In the genomic region with DNA sequence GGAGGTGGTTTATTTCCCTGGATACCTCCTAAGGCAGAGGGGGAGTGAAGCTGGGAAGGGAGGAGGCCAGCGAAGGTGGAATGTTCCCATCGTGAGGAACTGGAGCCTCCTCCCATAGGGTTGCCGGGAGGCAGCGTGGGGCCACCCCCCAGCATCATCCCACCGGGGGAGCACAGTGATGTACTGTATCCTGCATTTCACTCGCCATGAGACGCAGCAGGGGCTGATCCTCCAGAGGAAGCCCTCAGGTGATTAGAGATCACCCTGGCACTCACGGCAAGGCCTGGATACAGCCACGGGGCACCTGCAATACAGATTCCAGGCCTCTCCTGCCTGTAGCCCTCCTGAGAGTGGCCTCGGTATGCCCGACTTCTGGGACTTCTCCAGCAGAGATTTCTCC, we compare ENCODE assay signal across 25 cellular contexts. TPM values are rescaled to one million over a fixed set of nuclear protein-coding genes. Genes with fewer than 3 reads are reported as not detected.
DNase-seq lines count a peak whose midpoint lies in the region; ATAC-seq and TF ChIP-seq lines count a peak whose summit lies in the region.
"Had no signal": no experiment of that assay in that cellular context is flagged by ENCODE, and none has a peak within 500 bp of the region (broad histone marks: within the 10 kb centered on the region; RNA-seq: fewer than 3 reads in every experiment).

No MANE protein-coding gene starts in this region.

- H3K9me3 Mint-ChIP-seq in glutamatergic neuron (ENCODE audit: unreplicated experiment): peaks cover 6% of the 10 kb centered on the region
- H3K9me3 Mint-ChIP-seq: CD4-positive, CD25-positive, alpha-beta regulatory T cell had no signal

- DNase-seq in cardiac septum (ENCODE audit: low spot score): peak; percentile 46
- no peak for DNase-seq in left cardiac atrium
- DNase-seq in H7: peak; percentile 67
- no peak for DNase-seq in glutamatergic neuron
- peak; percentile 88 for DNase-seq in osteoblast (ENCODE audit: insufficient read length, low spot score, missing footprints)
- DNase-seq in posterior cingulate gyrus: no peak
- no peak for DNase-seq in MV-4-11 (lab: John Stamatoyannopoulos, UW)
- DNase-seq: GM23248, IMR-90, MM.1S, NCI-H1048, NCI-H1417 treated with DMSO at 0.1 percent for 48 hours, NCI-H1694 treated with DMSO at 0.1 percent for 48 hours, NCI-H2081, NCI-H2227 treated with DMSO at 0.1 percent for 48 hours, NCI-H526 treated with DMSO at 0.1 percent for 48 hours, RPMI8226, SHP77 treated with DMSO at 0.1 percent for 48 hours had no signal

- H3K4me1 Mint-ChIP-seq in glutamatergic neuron (ENCODE audit: low read depth, unreplicated experiment): peaks cover 29% of the 10 kb centered on the region

- H3K36me3 Mint-ChIP-seq in glutamatergic neuron (ENCODE audit: unreplicated experiment): peaks cover 4% of the 10 kb centered on the region
- H3K36me3 Mint-ChIP-seq: CD4-positive, CD25-positive, alpha-beta regulatory T cell had no signal

- H3K4me1 ChIP-seq in osteoblast (ENCODE audit: insufficient read depth, low read length): peaks cover 1% of the 10 kb centered on the region

- H2AFZ ChIP-seq in osteoblast (ENCODE audit: low read length): no peak overlapping the region
- H2AFZ ChIP-seq: GM23248 had no signal

- no peaks in the 10 kb centered on the region for H3K9me3 ChIP-seq in osteoblast (ENCODE audit: low read depth, low read length)
- H3K9me3 ChIP-seq: HAP-1 had no signal

- H3K4me3 ChIP-seq in H7 (ENCODE audit: insufficient read depth, low read depth, low read length) (no peak overlapping the region), osteoblast (ENCODE audit: insufficient read depth, low read length) (no peak overlapping the region)
- H3K4me3 ChIP-seq: GM23248, HAP-1, SK-N-MC had no signal

- H3K4me3 Mint-ChIP-seq in glutamatergic neuron (ENCODE audit: unreplicated experiment): peak overlapping the region; percentile 4

- peaks cover 1% of the 10 kb centered on the region; the same call in 1 of the 2 replicates for H3K27me3 ChIP-seq in H7 (ENCODE audit: control insufficient read depth, insufficient read depth, low read length)
- H3K27me3 ChIP-seq in osteoblast (ENCODE audit: insufficient read depth, low read length): peaks cover 19% of the 10 kb centered on the region

- no peak overlapping the region for H3K4me2 ChIP-seq in osteoblast (ENCODE audit: insufficient read depth, low read length)
- H3K4me2 ChIP-seq: KMS-11 had no signal

- H3K27me3 Mint-ChIP-seq in glutamatergic neuron (ENCODE audit: unreplicated experiment): peaks cover 1% of the 10 kb centered on the region

- no peak overlapping the region for H3K27ac ChIP-seq in osteoblast (ENCODE audit: low read depth, low read length)
- H3K27ac ChIP-seq: GM23248, KMS-11, SK-N-MC had no signal

- no peaks in the 10 kb centered on the region for H4K20me1 ChIP-seq in osteoblast (ENCODE audit: insufficient read depth, low read length)

- H3K36me3 ChIP-seq in H7 (replicated peaks; ENCODE audit: control insufficient read depth, insufficient read depth, low read length) (no peaks in the 10 kb centered on the region), osteoblast (ENCODE audit: insufficient read depth, low read length) (no peaks in the 10 kb centered on the region)
- H3K36me3 ChIP-seq: HAP-1 had no signal

- H3K27ac Mint-ChIP-seq in glutamatergic neuron (ENCODE audit: unreplicated experiment): no peak overlapping the region
- H3K27ac Mint-ChIP-seq: CD4-positive, CD25-positive, alpha-beta regulatory T cell had no signal

- no peaks in the 10 kb centered on the region for H3K79me2 ChIP-seq in osteoblast (ENCODE audit: insufficient read depth, low read length)

- intact Hi-C loops in cardiac septum (cut with DNase I): loop anchor here (5.0 kb wide), 1 partner anchor 39 kb away; no protein-coding TSS in a partner anchor
- intact Hi-C loops in left cardiac atrium (cut with DNase I): loop anchor here (10.0 kb wide), 1 partner anchor 203 kb away; a partner anchor contains a TSS
- intact Hi-C loops in posterior cingulate gyrus (cut with DNase I): no loop called here

- ATAC-seq in left cardiac atrium (no peak), HG03139 (IDR thresholded peaks at IDR 0.05; ENCODE audit: unreplicated experiment) (no peak)

- no peak for TF ChIP-seq CTCF in glutamatergic neuron (IDR thresholded peaks at IDR 0.05; ENCODE audit: partially characterized antibody, unreplicated experiment)
- TF ChIP-seq CTCF in osteoblast (IDR thresholded peaks at IDR 0.05; ENCODE audit: extremely low read depth, low read depth, low read length): no peak

RNA-seq across cellular contexts. Expression of a gene that starts 25.5 kb away (rescaled TPM):
- 2.8 TPM for total RNA-seq in cardiac septum
- total RNA-seq in left cardiac atrium: 1 to 10 TPM; 1.2 to 1.6 TPM
- 0.03 TPM in 1 of 2 replicates, not detected in the other for total RNA-seq in H7 (2014; rRNA removed; shearing (Covaris generic))
- 1.8 TPM for total RNA-seq in glutamatergic neuron (ENCODE audit: unreplicated experiment)
- total RNA-seq in osteoblast: 0.29 and 0.36 TPM in 2 replicates
- total RNA-seq: CD4-positive, CD25-positive, alpha-beta regulatory T cell; IMR-90 had no signal

RNA-seq across cellular contexts. Expression of a gene that starts 35.1 kb away (rescaled TPM):
- total RNA-seq in cardiac septum (51.9 TPM), left cardiac atrium (10 to 100 TPM; 40.3 to 80.0 TPM), glutamatergic neuron (ENCODE audit: unreplicated experiment) (9.6 TPM), osteoblast (0.72 and 1.8 TPM in 2 replicates)
- not detected in 2 replicates for total RNA-seq in H7 (2014; rRNA removed; shearing (Covaris generic))
- total RNA-seq: A172; CD4-positive, CD25-positive, alpha-beta regulatory T cell; GM23248; IMR-90; NCI-H460 had no signal

Comparison
In these comparisons a context has a peak if more than half of its experiments do, and no peak if none do; other contexts are left out.
1. DNase-seq: peak in cardiac septum (single experiment), H7 (single experiment) and osteoblast (single experiment); none in left cardiac atrium (single experiment), glutamatergic neuron (single experiment), posterior cingulate gyrus (0 of 10) and MV-4-11 (single experiment).